9 cellular contexts compared by ENCODE assay signal in genomic region chr1:241990040-241990439, GRCh38. TPM values are rescaled to one million over a fixed set of nuclear protein-coding genes. Genes with fewer than 3 reads are reported as not detected.
DNase-seq lines count a peak whose midpoint lies in the region; ATAC-seq and TF ChIP-seq lines count a peak whose summit lies in the region.
"Had no signal": no experiment of that assay in that cellular context is flagged by ENCODE, and none has a peak within 500 bp of the region (broad histone marks: within the 10 kb centered on the region; RNA-seq: fewer than 3 reads in every experiment).

No MANE protein-coding gene starts in this region.

- H3K9me3 ChIP-seq in mucosa of descending colon, result no peaks in the 10 kb centered on the region

- intact Hi-C loops in mucosa of descending colon (cut with DNase I, micrococcal nuclease), result no loop called here

- TF ChIP-seq CTCF in epithelial cell of esophagus (IDR thresholded peaks at IDR 0.05; ENCODE audit: insufficient read depth, low read depth, low read length, missing control alignments) (no peak), mucosa of descending colon (IDR thresholded peaks at IDR 0.05) (no peak)

- no peak overlapping the region for H3K4me3 ChIP-seq in epithelial cell of esophagus (ENCODE audit: low read length)
- H3K4me3 ChIP-seq in mucosa of descending colon, result no peak overlapping the region

- DNase-seq in AG20443 (ENCODE audit: low spot score) (peak; percentile 95), NCI-H2029 treated with DMSO at 0.1 percent for 48 hours (lab: John Stamatoyannopoulos, UW) (peak; percentile 46), epithelial cell of esophagus (ENCODE audit: low read depth) (peak; percentile 7), mucosa of descending colon (peak; percentile 51 to 70 (median 68)), NCI-H345 (lab: John Stamatoyannopoulos, UW) (no peak)
- DNase-seq in effector CD8-positive, alpha-beta T cell (lab: John Stamatoyannopoulos, UW), result no peak

- ATAC-seq in mucosa of descending colon (peak; percentile 64), GM18873 (IDR thresholded peaks at IDR 0.05; ENCODE audit: low FRiP score, unreplicated experiment) (no peak), HG03521 (IDR thresholded peaks at IDR 0.05; ENCODE audit: unreplicated experiment) (no peak)

- no peaks in the 10 kb centered on the region for H3K4me1 ChIP-seq in mucosa of descending colon (ENCODE audit: low read depth)

- H3K36me3 ChIP-seq in mucosa of descending colon (ENCODE audit: low read depth), result no peaks in the 10 kb centered on the region

RNA-seq across cellular contexts. Expression of gene MAP1LC3C, which starts 8.9 kb away (rescaled TPM):
- total RNA-seq in mucosa of descending colon, result 1 to 10 TPM in 1 of 3 donors, not detected in 2; 4.1 TPM
- total RNA-seq: mononuclear cell had no signal

RNA-seq across cellular contexts. Expression of gene BECN2, which starts 32.5 kb away (rescaled TPM):
- not detected for total RNA-seq in mucosa of descending colon
- total RNA-seq: mononuclear cell had no signal

Comparison
In these comparisons a context has a peak if more than half of its experiments do, and no peak if none do; other contexts are left out.
1. DNase-seq: peak in AG20443 (single experiment), NCI-H2029 treated with DMSO at 0.1 percent for 48 hours (single experiment), epithelial cell of esophagus (single experiment) and mucosa of descending colon (3 of 3); none in effector CD8-positive, alpha-beta T cell (single experiment) and NCI-H345 (single experiment).